In genomic region chr7:29289156-29290021, GRCh38 we compare ENCODE assay signal across 8 cellular contexts.
DNase-seq lines count a peak whose midpoint lies in the region; ATAC-seq, FAIRE-seq and TF ChIP-seq lines count a peak whose summit lies in the region.

No MANE protein-coding gene starts in this region.

- ATAC-seq in GM21526 (IDR thresholded peaks at IDR 0.05; ENCODE audit: low FRiP score, unreplicated experiment): peak; percentile 73

- FAIRE-seq in RCC 7860 (lab: Jason Lieb, UNC): no peak

- H3K4me3 ChIP-seq in astrocyte of the cerebellum (ENCODE audit: low read depth, low read length): no peak overlapping the region

- no peak for TF ChIP-seq CTCF in astrocyte of the cerebellum (IDR thresholded peaks at IDR 0.05; ENCODE audit: low read depth, low read length, missing control alignments)

- in situ Hi-C loops in astrocyte of the cerebellum (cut with HindIII; ENCODE audit: low sequenced_read_pairs): no loop called here
- in situ Hi-C loops in ACHN (cut with HindIII; ENCODE audit: low pct_ligation_motif_present, low pct_unique_long_range_greater_than_20kb, low sequenced_read_pairs): no loop called here

- DNase-seq in DMS53 (lab: John Stamatoyannopoulos, UW): peak; percentile 93
- DNase-seq in LHCN-M2 (ENCODE audit: low read depth): peak; percentile 97
- DNase-seq in astrocyte of the cerebellum (ENCODE audit: low read depth): peak; percentile 19
- peak; percentile 91 for DNase-seq in pons (ENCODE audit: low spot score)
- no peak for DNase-seq in GOT3 (lab: John Stamatoyannopoulos, UW)
- no peak for DNase-seq in RCC 7860 (ENCODE audit: low spot score)
- no peak for DNase-seq in ACHN

Comparison
In these comparisons a context has a peak if more than half of its experiments do, and no peak if none do; other contexts are left out.
1. DNase-seq: peak in DMS53 (single experiment), LHCN-M2 (single experiment), astrocyte of the cerebellum (single experiment) and pons (single experiment); none in GOT3 (single experiment), RCC 7860 (single experiment) and ACHN (single experiment).